ENCODE assay signal across 32 cellular contexts in genomic region chr4:8387194-8387593, GRCh38.
"Had no signal": no experiment of that assay in that cellular context is flagged by ENCODE, and none has a peak within 500 bp of the region (broad histone marks: within the 10 kb centered on the region; RNA-seq: fewer than 3 reads in every experiment).

No MANE protein-coding gene starts in this region.

- H3K27ac ChIP-seq: adrenal gland, body of pancreas, colonic mucosa, esophagus muscularis mucosa, foreskin keratinocyte, gastrocnemius medialis had no signal

- H3K9me3 ChIP-seq: adrenal gland, body of pancreas, colonic mucosa, esophagus muscularis mucosa, gastrocnemius medialis had no signal

- H3K4me1 Mint-ChIP-seq: activated naive CD4-positive, alpha-beta T cell treated with anti-CD3 and anti-CD28 coated beads, Interleukin-2, amount 50 U/mL, for 24 hours; activated naive CD8-positive, alpha-beta T cell treated with anti-CD3 and anti-CD28 coated beads for 36 hours had no signal

- H3K27ac Mint-ChIP-seq: activated CD4-positive, alpha-beta memory T cell treated with anti-CD3 and anti-CD28 coated beads for 36 hours; activated CD4-positive, alpha-beta T cell treated with anti-CD3 and anti-CD28 coated beads for 36 hours; activated CD4-positive, alpha-beta T cell treated with anti-CD3 and anti-CD28 coated beads, Interleukin-2, amount 10 ng/mL, durations not matched to agents 24 days and 14 days; activated CD8-positive, alpha-beta memory T cell treated with anti-CD3 and anti-CD28 coated beads, Interleukin-2, amount 10 ng/mL, durations not matched to agents 7 days and 5 days; activated CD8-positive, alpha-beta T cell treated with anti-CD3 and anti-CD28 coated beads, Interleukin-2, amount 10 ng/mL, durations not matched to agents 7 days and 5 days; activated naive CD4-positive, alpha-beta T cell treated with anti-CD3 and anti-CD28 coated beads for 36 hours; activated naive CD4-positive, alpha-beta T cell treated with anti-CD3 and anti-CD28 coated beads, Interleukin-2, amount 50 U/mL, for 24 hours; activated naive CD8-positive, alpha-beta T cell treated with anti-CD3 and anti-CD28 coated beads for 36 hours; activated naive CD8-positive, alpha-beta T cell treated with anti-CD3 and anti-CD28 coated beads, Interleukin-2, amount 50 U/mL, for 24 hours; activated T-helper 1 cell treated with anti-CD3 and anti-CD28 coated beads, Interleukin-12 subunit alpha, Interleukin-12 subunit beta, Interleukin-2, Interleukin-4 antibody, amounts not matched to agents 30 ng/mL and 10 ng/mL and 1 ng/mL, durations not matched to agents 14 hours and 24 hours and 36 hours; activated T-helper 2 cell treated with anti-CD3 and anti-CD28 coated beads, Interferon-gamma antibody, Interleukin-2, Interleukin-4, amounts not matched to agents 10 μg/mL and 5 μg/mL and 100 μg/mL, durations not matched to agents 14 hours and 24 hours and 36 hours had no signal

- H3K27me3 Mint-ChIP-seq: activated CD4-positive, alpha-beta memory T cell treated with anti-CD3 and anti-CD28 coated beads for 36 hours; activated CD4-positive, alpha-beta T cell treated with anti-CD3 and anti-CD28 coated beads for 36 hours; activated CD4-positive, alpha-beta T cell treated with anti-CD3 and anti-CD28 coated beads, Interleukin-2, amount 10 ng/mL, durations not matched to agents 24 days and 14 days; activated CD8-positive, alpha-beta memory T cell treated with anti-CD3 and anti-CD28 coated beads, Interleukin-2, amount 10 ng/mL, durations not matched to agents 7 days and 5 days; activated naive CD4-positive, alpha-beta T cell treated with anti-CD3 and anti-CD28 coated beads, Interleukin-2, amount 50 U/mL, for 24 hours; activated naive CD8-positive, alpha-beta T cell treated with anti-CD3 and anti-CD28 coated beads for 36 hours; activated naive CD8-positive, alpha-beta T cell treated with anti-CD3 and anti-CD28 coated beads, Interleukin-2, amount 50 U/mL, for 24 hours had no signal

- H3K4me1 ChIP-seq: body of pancreas, colonic mucosa, foreskin keratinocyte had no signal

- H3K4me3 Mint-ChIP-seq: activated CD4-positive, alpha-beta memory T cell treated with anti-CD3 and anti-CD28 coated beads for 36 hours; activated CD4-positive, alpha-beta T cell treated with anti-CD3 and anti-CD28 coated beads for 36 hours; activated CD4-positive, alpha-beta T cell treated with anti-CD3 and anti-CD28 coated beads, Interleukin-2, amount 10 ng/mL, durations not matched to agents 24 days and 14 days; activated CD8-positive, alpha-beta memory T cell treated with anti-CD3 and anti-CD28 coated beads, Interleukin-2, amount 10 ng/mL, durations not matched to agents 7 days and 5 days; activated CD8-positive, alpha-beta T cell treated with anti-CD3 and anti-CD28 coated beads, Interleukin-2, amount 10 ng/mL, durations not matched to agents 7 days and 5 days; activated naive CD4-positive, alpha-beta T cell treated with anti-CD3 and anti-CD28 coated beads for 36 hours; activated naive CD4-positive, alpha-beta T cell treated with anti-CD3 and anti-CD28 coated beads, Interleukin-2, amount 50 U/mL, for 24 hours; activated naive CD8-positive, alpha-beta T cell treated with anti-CD3 and anti-CD28 coated beads for 36 hours; activated naive CD8-positive, alpha-beta T cell treated with anti-CD3 and anti-CD28 coated beads, Interleukin-2, amount 50 U/mL, for 24 hours; activated T-helper 1 cell treated with anti-CD3 and anti-CD28 coated beads, Interleukin-12 subunit alpha, Interleukin-12 subunit beta, Interleukin-2, Interleukin-4 antibody, amounts not matched to agents 30 ng/mL and 10 ng/mL and 1 ng/mL, durations not matched to agents 14 hours and 24 hours and 36 hours had no signal

- H3K36me3 ChIP-seq: colonic mucosa had no signal

- H3K36me3 Mint-ChIP-seq: activated naive CD8-positive, alpha-beta T cell treated with anti-CD3 and anti-CD28 coated beads for 36 hours had no signal

- H3K9me3 Mint-ChIP-seq: activated CD4-positive, alpha-beta memory T cell treated with anti-CD3 and anti-CD28 coated beads for 36 hours; activated CD4-positive, alpha-beta T cell treated with anti-CD3 and anti-CD28 coated beads, Interleukin-2, amount 10 ng/mL, durations not matched to agents 24 days and 14 days; activated naive CD4-positive, alpha-beta T cell treated with anti-CD3 and anti-CD28 coated beads for 36 hours; activated naive CD4-positive, alpha-beta T cell treated with anti-CD3 and anti-CD28 coated beads, Interleukin-2, amount 50 U/mL, for 24 hours; activated naive CD8-positive, alpha-beta T cell treated with anti-CD3 and anti-CD28 coated beads for 36 hours; activated naive CD8-positive, alpha-beta T cell treated with anti-CD3 and anti-CD28 coated beads, Interleukin-2, amount 50 U/mL, for 24 hours; activated T-helper 1 cell treated with anti-CD3 and anti-CD28 coated beads, Interleukin-12 subunit alpha, Interleukin-12 subunit beta, Interleukin-2, Interleukin-4 antibody, amounts not matched to agents 30 ng/mL and 10 ng/mL and 1 ng/mL, durations not matched to agents 14 hours and 24 hours and 36 hours; activated T-helper 2 cell treated with anti-CD3 and anti-CD28 coated beads, Interferon-gamma antibody, Interleukin-2, Interleukin-4, amounts not matched to agents 10 μg/mL and 5 μg/mL and 100 μg/mL, durations not matched to agents 14 hours and 24 hours and 36 hours had no signal

- H3K4me3 ChIP-seq: adrenal gland, body of pancreas, colonic mucosa, esophagus muscularis mucosa, gastrocnemius medialis had no signal

- DNase-seq: activated CD4-positive, alpha-beta memory T cell treated with anti-CD3 and anti-CD28 coated beads for 36 hours; activated CD4-positive, alpha-beta T cell treated with anti-CD3 and anti-CD28 coated beads for 36 hours; activated CD4-positive, alpha-beta T cell treated with anti-CD3 and anti-CD28 coated beads, Interleukin-2, amount 10 ng/mL, durations not matched to agents 24 days and 14 days; activated CD4-positive, CD25-positive, alpha-beta regulatory T cell; activated CD4-positive, CD25-positive, alpha-beta regulatory T cell treated with anti-CD3 and anti-CD28 coated beads, Interleukin-2, amount 50 U/mL, for 72 hours; activated CD8-positive, alpha-beta memory T cell treated with anti-CD3 and anti-CD28 coated beads, Interleukin-2, amount 10 ng/mL, durations not matched to agents 7 days and 5 days; activated CD8-positive, alpha-beta memory T cell treated with anti-CD3 and anti-CD28 coated beads, Interleukin-2, amount 50 U/mL, for 4 hours; activated CD8-positive, alpha-beta T cell treated with anti-CD3 and anti-CD28 coated beads, Interleukin-2, amount 10 ng/mL, durations not matched to agents 7 days and 5 days; activated effector memory CD4-positive, alpha-beta T cell treated with anti-CD3 and anti-CD28 coated beads, Interleukin-2, amount 50 U/mL, for 16 hours; activated naive CD4-positive, alpha-beta T cell treated with anti-CD3 and anti-CD28 coated beads for 36 hours; activated naive CD8-positive, alpha-beta T cell treated with anti-CD3 and anti-CD28 coated beads for 36 hours; activated naive CD8-positive, alpha-beta T cell treated with anti-CD3 and anti-CD28 coated beads, Interleukin-2, amount 50 U/mL, for 24 hours; activated T-cell treated with anti-CD3 and anti-CD28 coated beads, Interleukin-2, amount 50 U/mL, for 1 hour; activated T-cell treated with anti-CD3 and anti-CD28 coated beads, Interleukin-2, amount 50 U/mL, for 48 hours; adrenal gland; amygdala; aorta; body of pancreas; caudate nucleus; cerebellar nuclear complex; colonic mucosa; effector CD8-positive, alpha-beta T cell; erythroblast; foreskin keratinocyte; gastrocnemius medialis; glutamatergic neuron; T-helper 1 cell; T-helper 2 cell had no signal

- H3K27me3 ChIP-seq: adrenal gland, body of pancreas, colonic mucosa, esophagus muscularis mucosa, foreskin keratinocyte, gastrocnemius medialis had no signal

- ATAC-seq: activated CD4-positive, alpha-beta T cell treated with anti-CD3 and anti-CD28 coated beads for 36 hours; activated CD8-positive, alpha-beta memory T cell treated with anti-CD3 and anti-CD28 coated beads, Interleukin-2, amount 10 ng/mL, durations not matched to agents 7 days and 5 days; activated CD8-positive, alpha-beta T cell treated with anti-CD3 and anti-CD28 coated beads, Interleukin-2, amount 10 ng/mL, durations not matched to agents 7 days and 5 days; activated naive CD8-positive, alpha-beta T cell treated with anti-CD3 and anti-CD28 coated beads, Interleukin-2, amount 50 U/mL, for 24 hours; body of pancreas; foreskin keratinocyte; gastrocnemius medialis had no signal
